1 cellular context compared by ENCODE assay signal in the genomic region with DNA sequence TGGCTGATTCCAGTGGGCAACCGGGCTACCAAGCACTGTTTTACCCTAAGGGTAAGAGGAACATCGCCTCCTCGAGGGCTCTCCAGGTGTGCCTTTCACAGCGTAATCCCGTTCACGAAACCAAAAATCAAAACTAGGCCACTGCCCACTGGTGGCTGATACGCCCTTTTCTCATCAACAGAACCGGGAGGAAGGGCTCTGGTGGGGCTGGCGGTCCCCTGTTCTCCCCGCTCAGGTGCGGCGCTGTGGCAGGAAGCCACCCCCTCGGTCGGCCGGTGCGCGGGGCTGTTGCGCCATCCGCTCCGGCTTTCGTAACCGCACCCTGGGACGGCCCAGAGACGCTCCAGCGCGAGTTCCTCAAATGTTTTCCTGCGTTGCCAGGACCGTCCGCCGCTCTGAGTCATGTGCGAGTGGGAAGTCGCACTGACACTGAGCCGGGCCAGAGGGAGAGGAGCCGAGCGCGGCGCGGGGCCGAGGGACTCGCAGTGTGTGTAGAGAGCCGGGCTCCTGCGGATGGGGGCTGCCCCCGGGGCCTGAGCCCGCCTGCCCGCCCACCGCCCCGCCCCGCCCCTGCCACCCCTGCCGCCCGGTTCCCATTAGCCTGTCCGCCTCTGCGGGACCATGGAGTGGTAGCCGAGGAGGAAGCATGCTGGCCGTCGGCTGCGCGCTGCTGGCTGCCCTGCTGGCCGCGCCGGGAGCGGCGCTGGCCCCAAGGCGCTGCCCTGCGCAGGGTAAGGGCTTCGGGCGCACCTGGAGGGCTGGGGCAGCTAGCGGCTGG.
A peak's percentile ranks its signal among the peaks of the same experiment; 100 is the strongest.
TF ChIP-seq lines count a peak whose summit lies in the region.

A gene (plus strand): TSS at position 360 of the 778 bp plus-strand sequence. CDS start 287 bp downstream, at position 647.

TF ChIP-seq in HEK293, 187 proteins besides CTCF, POLR2A, EP300 and RAD21 (continued from another document and continues in another):
- TF ChIP-seq, protein P1, sequence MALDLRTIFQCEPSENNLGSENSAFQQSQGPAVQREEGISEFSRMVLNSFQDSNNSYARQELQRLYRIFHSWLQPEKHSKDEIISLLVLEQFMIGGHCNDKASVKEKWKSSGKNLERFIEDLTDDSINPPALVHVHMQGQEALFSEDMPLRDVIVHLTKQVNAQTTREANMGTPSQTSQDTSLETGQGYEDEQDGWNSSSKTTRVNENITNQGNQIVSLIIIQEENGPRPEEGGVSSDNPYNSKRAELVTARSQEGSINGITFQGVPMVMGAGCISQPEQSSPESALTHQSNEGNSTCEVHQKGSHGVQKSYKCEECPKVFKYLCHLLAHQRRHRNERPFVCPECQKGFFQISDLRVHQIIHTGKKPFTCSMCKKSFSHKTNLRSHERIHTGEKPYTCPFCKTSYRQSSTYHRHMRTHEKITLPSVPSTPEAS (tag by site-specific recombination; IDR thresholded peaks at IDR 0.05), result no peak; the same call in 1 of the 2 replicates
- TF ChIP-seq SETDB1 (IDR thresholded peaks at IDR 0.05; ENCODE audit: insufficient read length, low read length), result no peak
- TF ChIP-seq ZNF785 (tag by site-specific recombination; IDR thresholded peaks at IDR 0.05), result no peak
- no peak for TF ChIP-seq ZNF529 (tag by site-specific recombination; IDR thresholded peaks at IDR 0.05; ENCODE audit: insufficient replicate concordance)
- no peak for TF ChIP-seq ZNF555 (tag by site-specific recombination; conservative IDR thresholded peaks at IDR 0.05)
- no peak for TF ChIP-seq ZNF571 (tag by site-specific recombination; IDR thresholded peaks at IDR 0.05)
- TF ChIP-seq ZNF747 (tag by site-specific recombination; IDR thresholded peaks at IDR 0.05), result no peak
- TF ChIP-seq ZNF391 (tag by site-specific recombination; IDR thresholded peaks at IDR 0.05; ENCODE audit: borderline replicate concordance, low read depth), result peak; percentile 28; the same call in 1 of the 2 replicates
- TF ChIP-seq ZNF112 (tag by site-specific recombination; IDR thresholded peaks at IDR 0.05), result no peak
- TF ChIP-seq, protein P2, sequence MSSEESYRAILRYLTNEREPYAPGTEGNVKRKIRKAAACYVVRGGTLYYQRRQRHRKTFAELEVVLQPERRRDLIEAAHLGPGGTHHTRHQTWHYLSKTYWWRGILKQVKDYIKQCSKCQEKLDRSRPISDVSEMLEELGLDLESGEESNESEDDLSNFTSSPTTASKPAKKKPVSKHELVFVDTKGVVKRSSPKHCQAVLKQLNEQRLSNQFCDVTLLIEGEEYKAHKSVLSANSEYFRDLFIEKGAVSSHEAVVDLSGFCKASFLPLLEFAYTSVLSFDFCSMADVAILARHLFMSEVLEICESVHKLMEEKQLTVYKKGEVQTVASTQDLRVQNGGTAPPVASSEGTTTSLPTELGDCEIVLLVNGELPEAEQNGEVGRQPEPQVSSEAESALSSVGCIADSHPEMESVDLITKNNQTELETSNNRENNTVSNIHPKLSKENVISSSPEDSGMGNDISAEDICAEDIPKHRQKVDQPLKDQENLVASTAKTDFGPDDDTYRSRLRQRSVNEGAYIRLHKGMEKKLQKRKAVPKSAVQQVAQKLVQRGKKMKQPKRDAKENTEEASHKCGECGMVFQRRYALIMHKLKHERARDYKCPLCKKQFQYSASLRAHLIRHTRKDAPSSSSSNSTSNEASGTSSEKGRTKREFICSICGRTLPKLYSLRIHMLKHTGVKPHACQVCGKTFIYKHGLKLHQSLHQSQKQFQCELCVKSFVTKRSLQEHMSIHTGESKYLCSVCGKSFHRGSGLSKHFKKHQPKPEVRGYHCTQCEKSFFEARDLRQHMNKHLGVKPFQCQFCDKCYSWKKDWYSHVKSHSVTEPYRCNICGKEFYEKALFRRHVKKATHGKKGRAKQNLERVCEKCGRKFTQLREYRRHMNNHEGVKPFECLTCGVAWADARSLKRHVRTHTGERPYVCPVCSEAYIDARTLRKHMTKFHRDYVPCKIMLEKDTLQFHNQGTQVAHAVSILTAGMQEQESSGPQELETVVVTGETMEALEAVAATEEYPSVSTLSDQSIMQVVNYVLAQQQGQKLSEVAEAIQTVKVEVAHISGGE (tag by site-specific recombination; conservative IDR thresholded peaks at IDR 0.05; ENCODE audit: low read depth), result peak; percentile 38; the same call in 1 of the 2 replicates
- TF ChIP-seq, protein P3, sequence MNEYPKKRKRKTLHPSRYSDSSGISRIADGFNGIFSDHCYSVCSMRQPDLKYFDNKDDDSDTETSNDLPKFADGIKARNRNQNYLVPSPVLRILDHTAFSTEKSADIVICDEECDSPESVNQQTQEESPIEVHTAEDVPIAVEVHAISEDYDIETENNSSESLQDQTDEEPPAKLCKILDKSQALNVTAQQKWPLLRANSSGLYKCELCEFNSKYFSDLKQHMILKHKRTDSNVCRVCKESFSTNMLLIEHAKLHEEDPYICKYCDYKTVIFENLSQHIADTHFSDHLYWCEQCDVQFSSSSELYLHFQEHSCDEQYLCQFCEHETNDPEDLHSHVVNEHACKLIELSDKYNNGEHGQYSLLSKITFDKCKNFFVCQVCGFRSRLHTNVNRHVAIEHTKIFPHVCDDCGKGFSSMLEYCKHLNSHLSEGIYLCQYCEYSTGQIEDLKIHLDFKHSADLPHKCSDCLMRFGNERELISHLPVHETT (tag by site-specific recombination; IDR thresholded peaks at IDR 0.05), result no peak
- no peak; the same call in 1 of the 2 replicates for TF ChIP-seq GFI1B (tag by site-specific recombination; IDR thresholded peaks at IDR 0.05)
- TF ChIP-seq, protein P4, sequence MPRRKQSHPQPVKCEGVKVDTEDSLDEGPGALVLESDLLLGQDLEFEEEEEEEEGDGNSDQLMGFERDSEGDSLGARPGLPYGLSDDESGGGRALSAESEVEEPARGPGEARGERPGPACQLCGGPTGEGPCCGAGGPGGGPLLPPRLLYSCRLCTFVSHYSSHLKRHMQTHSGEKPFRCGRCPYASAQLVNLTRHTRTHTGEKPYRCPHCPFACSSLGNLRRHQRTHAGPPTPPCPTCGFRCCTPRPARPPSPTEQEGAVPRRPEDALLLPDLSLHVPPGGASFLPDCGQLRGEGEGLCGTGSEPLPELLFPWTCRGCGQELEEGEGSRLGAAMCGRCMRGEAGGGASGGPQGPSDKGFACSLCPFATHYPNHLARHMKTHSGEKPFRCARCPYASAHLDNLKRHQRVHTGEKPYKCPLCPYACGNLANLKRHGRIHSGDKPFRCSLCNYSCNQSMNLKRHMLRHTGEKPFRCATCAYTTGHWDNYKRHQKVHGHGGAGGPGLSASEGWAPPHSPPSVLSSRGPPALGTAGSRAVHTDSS (tag by site-specific recombination; IDR thresholded peaks at IDR 0.05), result no peak
- no peak for TF ChIP-seq ZNF155 (tag by site-specific recombination; IDR thresholded peaks at IDR 0.05)
- no peak for TF ChIP-seq ZNF610 (tag by site-specific recombination; IDR thresholded peaks at IDR 0.05; ENCODE audit: borderline replicate concordance)
- TF ChIP-seq ZNF621 (tag by site-specific recombination; IDR thresholded peaks at IDR 0.05), result no peak
- no peak for TF ChIP-seq SCRT1 (tag by site-specific recombination; IDR thresholded peaks at IDR 0.05; ENCODE audit: borderline replicate concordance)
- TF ChIP-seq ZNF311 (tag by site-specific recombination; IDR thresholded peaks at IDR 0.05; ENCODE audit: borderline replicate concordance), result no peak
- TF ChIP-seq ZNF133 (tag by site-specific recombination; IDR thresholded peaks at IDR 0.05), result no peak
- TF ChIP-seq, protein P5, sequence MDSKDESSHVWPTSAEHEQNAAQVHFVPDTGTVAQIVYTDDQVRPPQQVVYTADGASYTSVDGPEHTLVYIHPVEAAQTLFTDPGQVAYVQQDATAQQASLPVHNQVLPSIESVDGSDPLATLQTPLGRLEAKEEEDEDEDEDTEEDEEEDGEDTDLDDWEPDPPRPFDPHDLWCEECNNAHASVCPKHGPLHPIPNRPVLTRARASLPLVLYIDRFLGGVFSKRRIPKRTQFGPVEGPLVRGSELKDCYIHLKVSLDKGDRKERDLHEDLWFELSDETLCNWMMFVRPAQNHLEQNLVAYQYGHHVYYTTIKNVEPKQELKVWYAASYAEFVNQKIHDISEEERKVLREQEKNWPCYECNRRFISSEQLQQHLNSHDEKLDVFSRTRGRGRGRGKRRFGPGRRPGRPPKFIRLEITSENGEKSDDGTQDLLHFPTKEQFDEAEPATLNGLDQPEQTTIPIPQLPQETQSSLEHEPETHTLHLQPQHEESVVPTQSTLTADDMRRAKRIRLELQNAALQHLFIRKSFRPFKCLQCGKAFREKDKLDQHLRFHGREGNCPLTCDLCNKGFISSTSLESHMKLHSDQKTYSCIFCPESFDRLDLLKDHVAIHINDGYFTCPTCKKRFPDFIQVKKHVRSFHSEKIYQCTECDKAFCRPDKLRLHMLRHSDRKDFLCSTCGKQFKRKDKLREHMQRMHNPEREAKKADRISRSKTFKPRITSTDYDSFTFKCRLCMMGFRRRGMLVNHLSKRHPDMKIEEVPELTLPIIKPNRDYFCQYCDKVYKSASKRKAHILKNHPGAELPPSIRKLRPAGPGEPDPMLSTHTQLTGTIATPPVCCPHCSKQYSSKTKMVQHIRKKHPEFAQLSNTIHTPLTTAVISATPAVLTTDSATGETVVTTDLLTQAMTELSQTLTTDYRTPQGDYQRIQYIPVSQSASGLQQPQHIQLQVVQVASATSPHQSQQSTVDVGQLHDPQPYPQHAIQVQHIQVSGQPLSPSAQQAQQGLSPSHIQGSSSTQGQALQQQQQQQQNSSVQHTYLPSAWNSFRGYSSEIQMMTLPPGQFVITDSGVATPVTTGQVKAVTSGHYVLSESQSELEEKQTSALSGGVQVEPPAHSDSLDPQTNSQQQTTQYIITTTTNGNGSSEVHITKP (tag by site-specific recombination; IDR thresholded peaks at IDR 0.05), result peak; percentile 72
- TF ChIP-seq ZNF521 (tag by site-specific recombination; IDR thresholded peaks at IDR 0.05), result no peak
- TF ChIP-seq SCRT2 (tag by site-specific recombination; IDR thresholded peaks at IDR 0.05), result peak; percentile 78
- TF ChIP-seq ZNF596 (tag by site-specific recombination; IDR thresholded peaks at IDR 0.05), result no peak
- TF ChIP-seq ZNF544 (tag by site-specific recombination; IDR thresholded peaks at IDR 0.05), result no peak
- no peak for TF ChIP-seq ZNF266 (tag by site-specific recombination; IDR thresholded peaks at IDR 0.05; ENCODE audit: low read depth)
- TF ChIP-seq ZNF24 (tag by site-specific recombination; IDR thresholded peaks at IDR 0.05), result no peak
- no peak for TF ChIP-seq MYNN (tag by site-specific recombination; IDR thresholded peaks at IDR 0.05; ENCODE audit: borderline replicate concordance)
- no peak for TF ChIP-seq ZNF184 (tag by site-specific recombination; IDR thresholded peaks at IDR 0.05)
- TF ChIP-seq ZNF707 (tag by site-specific recombination; IDR thresholded peaks at IDR 0.05), result no peak
- no peak for TF ChIP-seq OVOL3 (tag by site-specific recombination; IDR thresholded peaks at IDR 0.05)
- TF ChIP-seq ZNF433 (tag by site-specific recombination; IDR thresholded peaks at IDR 0.05; ENCODE audit: low read depth), result no peak
- TF ChIP-seq, protein P6, sequence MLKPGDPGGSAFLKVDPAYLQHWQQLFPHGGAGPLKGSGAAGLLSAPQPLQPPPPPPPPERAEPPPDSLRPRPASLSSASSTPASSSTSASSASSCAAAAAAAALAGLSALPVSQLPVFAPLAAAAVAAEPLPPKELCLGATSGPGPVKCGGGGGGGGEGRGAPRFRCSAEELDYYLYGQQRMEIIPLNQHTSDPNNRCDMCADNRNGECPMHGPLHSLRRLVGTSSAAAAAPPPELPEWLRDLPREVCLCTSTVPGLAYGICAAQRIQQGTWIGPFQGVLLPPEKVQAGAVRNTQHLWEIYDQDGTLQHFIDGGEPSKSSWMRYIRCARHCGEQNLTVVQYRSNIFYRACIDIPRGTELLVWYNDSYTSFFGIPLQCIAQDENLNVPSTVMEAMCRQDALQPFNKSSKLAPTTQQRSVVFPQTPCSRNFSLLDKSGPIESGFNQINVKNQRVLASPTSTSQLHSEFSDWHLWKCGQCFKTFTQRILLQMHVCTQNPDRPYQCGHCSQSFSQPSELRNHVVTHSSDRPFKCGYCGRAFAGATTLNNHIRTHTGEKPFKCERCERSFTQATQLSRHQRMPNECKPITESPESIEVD (tag by site-specific recombination; IDR thresholded peaks at IDR 0.05), result no peak
- TF ChIP-seq, protein P7, sequence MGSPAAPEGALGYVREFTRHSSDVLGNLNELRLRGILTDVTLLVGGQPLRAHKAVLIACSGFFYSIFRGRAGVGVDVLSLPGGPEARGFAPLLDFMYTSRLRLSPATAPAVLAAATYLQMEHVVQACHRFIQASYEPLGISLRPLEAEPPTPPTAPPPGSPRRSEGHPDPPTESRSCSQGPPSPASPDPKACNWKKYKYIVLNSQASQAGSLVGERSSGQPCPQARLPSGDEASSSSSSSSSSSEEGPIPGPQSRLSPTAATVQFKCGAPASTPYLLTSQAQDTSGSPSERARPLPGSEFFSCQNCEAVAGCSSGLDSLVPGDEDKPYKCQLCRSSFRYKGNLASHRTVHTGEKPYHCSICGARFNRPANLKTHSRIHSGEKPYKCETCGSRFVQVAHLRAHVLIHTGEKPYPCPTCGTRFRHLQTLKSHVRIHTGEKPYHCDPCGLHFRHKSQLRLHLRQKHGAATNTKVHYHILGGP (tag by site-specific recombination; IDR thresholded peaks at IDR 0.05), result no peak
- TF ChIP-seq ZNF768 (tag by site-specific recombination; IDR thresholded peaks at IDR 0.05), result peak; percentile 73; the same call in 1 of the 2 replicates
- 0 out of 2 replicates have a peak, but pooled peaks have one; percentile 36 for TF ChIP-seq ZNF561 (tag by site-specific recombination; IDR thresholded peaks at IDR 0.05; ENCODE audit: borderline replicate concordance)
- no peak for TF ChIP-seq ZNF670 (tag by site-specific recombination; IDR thresholded peaks at IDR 0.05; ENCODE audit: low read depth)
- no peak for TF ChIP-seq ZNF76 (tag by site-specific recombination; IDR thresholded peaks at IDR 0.05; ENCODE audit: borderline replicate concordance, low read depth)
- TF ChIP-seq ZSCAN16 (tag by site-specific recombination; IDR thresholded peaks at IDR 0.05), result no peak
- TF ChIP-seq ZNF48 (tag by site-specific recombination; IDR thresholded peaks at IDR 0.05), result no peak
- no peak for TF ChIP-seq ZNF423 (tag by site-specific recombination; IDR thresholded peaks at IDR 0.05)
- TF ChIP-seq, protein P8, sequence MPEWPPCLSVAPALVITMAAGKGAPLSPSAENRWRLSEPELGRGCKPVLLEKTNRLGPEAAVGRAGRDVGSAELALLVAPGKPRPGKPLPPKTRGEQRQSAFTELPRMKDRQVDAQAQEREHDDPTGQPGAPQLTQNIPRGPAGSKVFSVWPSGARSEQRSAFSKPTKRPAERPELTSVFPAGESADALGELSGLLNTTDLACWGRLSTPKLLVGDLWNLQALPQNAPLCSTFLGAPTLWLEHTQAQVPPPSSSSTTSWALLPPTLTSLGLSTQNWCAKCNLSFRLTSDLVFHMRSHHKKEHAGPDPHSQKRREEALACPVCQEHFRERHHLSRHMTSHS (tag by site-specific recombination; IDR thresholded peaks at IDR 0.05), result no peak
